In genomic region chr5:144142030-144142825, GRCh38 we compare ENCODE assay signal across 8 cellular contexts. TPM values are rescaled to one million over a fixed set of nuclear protein-coding genes. Genes with fewer than 3 reads are reported as not detected.
DNase-seq lines count a peak whose midpoint lies in the region; ATAC-seq, FAIRE-seq and TF ChIP-seq lines count a peak whose summit lies in the region.

No MANE protein-coding gene starts in this region.

- FAIRE-seq in K562 (lab: Jason Lieb, UNC) (peak; percentile 56), kidney (lab: Jason Lieb, UNC) (no peak)

- no peak overlapping the region for H2AFZ ChIP-seq in K562 (ENCODE audit: low read depth, low read length)

- POLR2A ChIA-PET in K562 (lab: Yijun Ruan, JAX), result no interaction called here

- ATAC-seq in GM19328 (IDR thresholded peaks at IDR 0.05; ENCODE audit: unreplicated experiment) (peak; percentile 99), HG03135 (IDR thresholded peaks at IDR 0.05; ENCODE audit: unreplicated experiment) (peak; percentile 98), K562 (peak; percentile 95), upper lobe of left lung (ENCODE audit: low FRiP score in 2 of 2) (peak in 1 of 2 donors; percentile 79), aorta (ENCODE audit: low FRiP score) (no peak)

- TF ChIP-seq EP300 in K562 (IDR thresholded peaks at IDR 0.05; ENCODE audit: low read length) (no peak), upper lobe of left lung (IDR thresholded peaks at IDR 0.05) (no peak)

- TF ChIP-seq POLR2A in K562 (conservative IDR thresholded peaks at IDR 0.05) (no peak), upper lobe of left lung (IDR thresholded peaks at IDR 0.05) (no peak)

- in situ Hi-C loops in K562 (cut with MboI), result no loop called here

- no peaks in the 10 kb centered on the region for H3K9me1 ChIP-seq in K562 (ENCODE audit: control insufficient read depth, insufficient read depth, low read length)

- H3K27me3 ChIP-seq in K562 (ENCODE audit: control insufficient read depth in 2 of 2, insufficient read depth in 2 of 2, low read length in 2 of 2) (no peaks in the 10 kb centered on the region; a peak in 1 of 5 replicates), upper lobe of left lung (no peaks in the 10 kb centered on the region), aorta (ENCODE audit: control insufficient read depth in 1 of 2, insufficient read depth in 2 of 2, low read length in 1 of 2) (no peaks in the 10 kb centered on the region)

- no peak overlapping the region for H3K27ac ChIP-seq in K562 (ENCODE audit: extremely low read depth, low read depth, low read length)
- no peak overlapping the region for H3K27ac ChIP-seq in kidney (ENCODE audit: low read depth in 2 of 2, low read length in 2 of 2)
- H3K27ac ChIP-seq in upper lobe of left lung, result no peak overlapping the region
- no peak overlapping the region for H3K27ac ChIP-seq in aorta (ENCODE audit: low read depth in 1 of 2, low read length in 2 of 2)

- BruUV-seq in K562 (replicated peaks; lab: Mats Ljungman, UMichigan), result no TSS peak

- no peak overlapping the region for H3K4me2 ChIP-seq in K562 (ENCODE audit: insufficient read depth, low read length)

- H3K9ac ChIP-seq in K562 (ENCODE audit: insufficient read depth in 1 of 2, low read depth in 2 of 2, low read length in 2 of 2), result no peak overlapping the region
- no peak overlapping the region for H3K9ac ChIP-seq in kidney (ENCODE audit: low read length in 2 of 2)

- WGBS in K562 (ENCODE audit: insufficient coverage, low coverage, missing lambda C conversion rate), result 8% methylated on average over 3 of the region's 3 CpGs
- WGBS in upper lobe of left lung, 2 donors, result 33 to 38% methylated on average over 3 of the region's 3 CpGs
- 27 to 34% methylated on average over 3 of the region's 3 CpGs for WGBS in aorta, 2 donors

- H3K4me1 ChIP-seq in K562 (replicated peaks in 1 of 2; ENCODE audit: control insufficient read depth in 2 of 2, insufficient read depth in 2 of 2, low read length in 2 of 2) (no peaks in the 10 kb centered on the region), kidney (ENCODE audit: control insufficient read depth in 1 of 2, insufficient read depth in 1 of 2, low read depth in 1 of 2, low read length in 2 of 2) (no peaks in the 10 kb centered on the region), upper lobe of left lung (peaks cover 3 to 12% (median 8%) of the 10 kb centered on the region in 4 donors), aorta (ENCODE audit: control insufficient read depth in 1 of 2, insufficient read depth in 2 of 2, low read length in 2 of 2) (no peaks in the 10 kb centered on the region)

- DNase-seq in DMS153 (lab: John Stamatoyannopoulos, UW), result peak; percentile 6
- DNase-seq in NCI-H526 (lab: John Stamatoyannopoulos, UW), result peak; percentile 16 to 68
- peak in 2 of 4 experiments; percentile 22 to 25 for DNase-seq in K562 (ENCODE audit: extremely low read depth in 1 of 4, low spot score in 3 of 4)
- DNase-seq in kidney, result no peak
- no peak for DNase-seq in upper lobe of left lung
- DNase-seq in aorta, result no peak

- peak; percentile 25 to 59 (median 53); a peak in 5 of 6 replicates for TF ChIP-seq CTCF in K562 (IDR thresholded peaks at IDR 0.05 in 2 of 3, conservative IDR thresholded peaks at IDR 0.05 in 1 of 3; ENCODE audit: insufficient read depth in 2 of 3, low read depth in 1 of 3, low read length in 3 of 3)
- peak; percentile 43 for TF ChIP-seq CTCF in kidney (IDR thresholded peaks at IDR 0.05; ENCODE audit: borderline replicate concordance, extremely low read depth, insufficient read depth)
- TF ChIP-seq CTCF in upper lobe of left lung (IDR thresholded peaks at IDR 0.05), result peak; percentile 27 to 57 (median 39)

- H3K36me3 ChIP-seq in K562 (ENCODE audit: control insufficient read depth, insufficient read depth, low read length) (no peaks in the 10 kb centered on the region), kidney (ENCODE audit: control insufficient read depth in 1 of 2, insufficient read depth in 2 of 2, low read length in 2 of 2) (no peaks in the 10 kb centered on the region), upper lobe of left lung (no peaks in the 10 kb centered on the region), aorta (ENCODE audit: control insufficient read depth in 1 of 2, insufficient read depth in 2 of 2, low read length in 1 of 2) (no peaks in the 10 kb centered on the region)

- no peaks in the 10 kb centered on the region for H4K20me1 ChIP-seq in K562 (replicated peaks; ENCODE audit: control insufficient read depth, insufficient read depth, low read length)

- H3K4me3 ChIP-seq in K562 (no peak overlapping the region), kidney (ENCODE audit: low read length in 2 of 2) (no peak overlapping the region), upper lobe of left lung (no peak overlapping the region), aorta (ENCODE audit: low read length in 2 of 2) (no peak overlapping the region)

- CTCF ChIA-PET in K562 (lab: Yijun Ruan, JAX; ENCODE audit: low intra/inter-chr PET ratio), result no interaction called here

- H3K9me3 ChIP-seq in K562 (replicated peaks; ENCODE audit: control insufficient read depth, insufficient read depth, low read depth, low read length), result no peaks in the 10 kb centered on the region
- H3K9me3 ChIP-seq in kidney (ENCODE audit: control insufficient read depth in 1 of 2, low read length in 2 of 2), result no peaks in the 10 kb centered on the region
- H3K9me3 ChIP-seq in upper lobe of left lung, result no peaks in the 10 kb centered on the region
- no peaks in the 10 kb centered on the region for H3K9me3 ChIP-seq in aorta (ENCODE audit: control insufficient read depth, low read length)

- peak; percentile 46 to 68 for TF ChIP-seq RAD21 in K562 (CRISPR knock-in tag; conservative IDR thresholded peaks at IDR 0.05 in 1 of 2, IDR thresholded peaks at IDR 0.05 in 1 of 2)

- no peaks in the 10 kb centered on the region for H3K79me2 ChIP-seq in K562 (ENCODE audit: control insufficient read depth, insufficient read depth, low read length)

- intact Hi-C loops in K562 (cut with micrococcal nuclease) (loop anchor here (10.0 kb wide), 1 partner anchor 1127 kb away; no protein-coding TSS in a partner anchor), kidney (cut with DNase I) (no loop called here), aorta (cut with DNase I) (loop anchor here in 1 of 2 donors (10.0 kb wide), 1 partner anchor 1217 kb away; no protein-coding TSS in a partner anchor)

RNA-seq across cellular contexts. Expression of gene YIPF5, which starts 28.2 kb away (rescaled TPM):
- 33.4 and 42.5 TPM in 2 replicates for total RNA-seq in K562 (2011; cell fraction: chromatin; rRNA removed; ENCODE audit: low replicate concordance)
- 19.5 and 23.9 TPM in 2 replicates for total RNA-seq in K562 (2011; cell fraction: nucleolus; rRNA removed)
- total RNA-seq in K562 (2011; cell fraction: nucleoplasm; rRNA removed), result 33.1 and 36.5 TPM in 2 replicates
- 13.7 and 15.3 TPM in 2 replicates for total RNA-seq in K562 (2014; rRNA removed)
- 33.7 and 41.5 TPM in 2 replicates for total RNA-seq in K562 (2014; rRNA removed; fragmentation: Illumina TruSeq; extraction: Trizol)
- 28.2 and 29.3 TPM in 2 replicates for total RNA-seq in K562 (2015; rRNA removed; fragmentation: Illumina TruSeq; extraction: Trizol)
- 26.7 and 27.4 TPM in 2 replicates for total RNA-seq in K562 (2021)
- polyA plus RNA-seq in K562 (2011; rRNA removed), result 52.7 and 52.9 TPM in 2 replicates
- 46.0 and 67.4 TPM in 2 replicates for polyA plus RNA-seq in K562 (2011; cell fraction: cytosol; rRNA removed)
- 8.1 and 11.7 TPM in 2 replicates for polyA plus RNA-seq in K562 (2011; cell fraction: nucleus; rRNA removed)
- polyA plus RNA-seq in K562 (2012), result 28.8 TPM in 2 replicates
- polyA plus RNA-seq in K562 (2014; fragmentation: Illumina TruSeq; extraction: Trizol), result 34.4 and 44.8 TPM in 2 replicates
- 10 to 100 TPM; 34.4 to 44.0 TPM for polyA plus RNA-seq in K562 (2014; fragmentation: Nextera tagmentation; extraction: Ambion mirVana)
- 12.1 and 19.0 TPM in 2 replicates for polyA plus RNA-seq in K562 (2014; rRNA removed)
- polyA minus RNA-seq in K562 (2011; rRNA and poly(A)+ RNA removed), result 60.5 and 83.2 TPM in 2 replicates
- polyA minus RNA-seq in K562 (2011; cell fraction: cytosol; rRNA and poly(A)+ RNA removed), result 22.1 and 25.0 TPM in 2 replicates
- 12.9 and 24.4 TPM in 2 replicates for polyA minus RNA-seq in K562 (2011; cell fraction: nucleus; rRNA and poly(A)+ RNA removed)
- total RNA-seq in kidney, result 48.0 TPM
- 18.5 TPM for polyA plus RNA-seq in kidney (ENCODE audit: insufficient read depth, low read depth, low replicate concordance)
- 10 to 100 TPM in 5 of 6 donors, 1 to 10 TPM in 1; 9.4 to 45.2 (median 30.9) TPM for total RNA-seq in upper lobe of left lung
- total RNA-seq in aorta, result 10 to 100 TPM; 40.4 to 48.2 TPM
- polyA plus RNA-seq in aorta, result 10 to 100 TPM; 19.7 to 23.7 TPM

RNA-seq across cellular contexts. Expression of gene KCTD16, which starts 28.4 kb away (rescaled TPM):
- not detected in 2 replicates for total RNA-seq in K562 (2011; cell fraction: chromatin; rRNA removed; ENCODE audit: low replicate concordance)
- total RNA-seq in K562 (2011; cell fraction: nucleolus; rRNA removed), result 0.26 TPM in 1 of 2 replicates, not detected in the other
- total RNA-seq in K562 (2011; cell fraction: nucleoplasm; rRNA removed), result not detected in 2 replicates
- 0.12 TPM in 1 of 2 replicates, not detected in the other for total RNA-seq in K562 (2014; rRNA removed)
- total RNA-seq in K562 (2014; rRNA removed; fragmentation: Illumina TruSeq; extraction: Trizol), result 0.04 and 0.10 TPM in 2 replicates
- total RNA-seq in K562 (2015; rRNA removed; fragmentation: Illumina TruSeq; extraction: Trizol), result not detected in 2 replicates
- not detected in 2 replicates for total RNA-seq in K562 (2021)
- 0.03 TPM in 1 of 2 replicates, not detected in the other for polyA plus RNA-seq in K562 (2011; rRNA removed)
- under 0.01 TPM in 1 of 2 replicates, not detected in the other for polyA plus RNA-seq in K562 (2011; cell fraction: cytosol; rRNA removed)
- 0.03 TPM in 1 of 2 replicates, not detected in the other for polyA plus RNA-seq in K562 (2011; cell fraction: nucleus; rRNA removed)
- polyA plus RNA-seq in K562 (2012), result 0.03 and 0.06 TPM in 2 replicates
- polyA plus RNA-seq in K562 (2014; fragmentation: Illumina TruSeq; extraction: Trizol), result not detected in 2 replicates
- polyA plus RNA-seq in K562 (2014; fragmentation: Nextera tagmentation; extraction: Ambion mirVana), result not detected
- polyA plus RNA-seq in K562 (2014; rRNA removed), result not detected in 2 replicates
- polyA minus RNA-seq in K562 (2011; rRNA and poly(A)+ RNA removed), result 0.14 and 0.18 TPM in 2 replicates
- polyA minus RNA-seq in K562 (2011; cell fraction: cytosol; rRNA and poly(A)+ RNA removed), result not detected in 2 replicates
- polyA minus RNA-seq in K562 (2011; cell fraction: nucleus; rRNA and poly(A)+ RNA removed), result 0.11 TPM in 1 of 2 replicates, not detected in the other
- total RNA-seq in kidney, result 2.5 TPM
- 0.24 TPM for polyA plus RNA-seq in kidney (ENCODE audit: insufficient read depth, low read depth, low replicate concordance)
- 1 to 10 TPM in 1 of 6 donors, under 1 TPM in 5; under 0.01 to 1.7 (median 0.27) TPM for total RNA-seq in upper lobe of left lung
- 1 to 10 TPM; 2.7 to 3.3 TPM for total RNA-seq in aorta
- polyA plus RNA-seq in aorta, result under 1 TPM in 1 of 2 donors, not detected in 1; 0.13 TPM

Comparison
In these comparisons a context has a peak if more than half of its experiments do, and no peak if none do; other contexts are left out.
1. DNase-seq: peak in DMS153 (single experiment) and NCI-H526 (2 of 2); none in kidney (single experiment), upper lobe of left lung (0 of 2) and aorta (0 of 2).
2. Peak in every context shown above with its lines, with median percentiles within 50 percentile points of each other: CTCF ChIP-seq.